35 cellular contexts compared by ENCODE assay signal in genomic region chr15:35843453-35843852, GRCh38.
"Had no signal": no experiment of that assay in that cellular context is flagged by ENCODE, and none has a peak within 500 bp of the region (broad histone marks: within the 10 kb centered on the region; RNA-seq: fewer than 3 reads in every experiment).

No MANE protein-coding gene starts in this region.

- H3K9me3 Mint-ChIP-seq: activated B cell treated with CpG ODN at 0.5 μM for 24 hours; activated CD4-positive, alpha-beta memory T cell treated with anti-CD3 and anti-CD28 coated beads for 36 hours; activated CD4-positive, alpha-beta T cell treated with anti-CD3 and anti-CD28 coated beads, Interleukin-2, amount 10 ng/mL, durations not matched to agents 24 days and 14 days; activated CD8-positive, alpha-beta T cell treated with anti-CD3 and anti-CD28 coated beads for 36 hours; activated naive CD4-positive, alpha-beta T cell treated with anti-CD3 and anti-CD28 coated beads for 36 hours; activated naive CD4-positive, alpha-beta T cell treated with anti-CD3 and anti-CD28 coated beads, Interleukin-2, amount 50 U/mL, for 72 hours; activated naive CD8-positive, alpha-beta T cell treated with anti-CD3 and anti-CD28 coated beads for 36 hours; activated T-cell treated with anti-CD3 and anti-CD28 coated beads, Interleukin-2, amount 50 U/mL, for 4 hours; activated T-cell treated with anti-CD3 and anti-CD28 coated beads, Interleukin-2, amount 50 U/mL, for 72 hours; activated T-helper 1 cell treated with anti-CD3 and anti-CD28 coated beads, Interleukin-12 subunit alpha, Interleukin-12 subunit beta, Interleukin-2, Interleukin-4 antibody, amounts not matched to agents 30 ng/mL and 10 ng/mL and 1 ng/mL, durations not matched to agents 14 hours and 24 hours and 36 hours; activated T-helper 17 cell treated with anti-CD3 and anti-CD28 coated beads, Interleukin-2, amount 50 U/mL, for 72 hours; T-helper 1 cell treated with Interleukin-12 subunit alpha and Interleukin-12 subunit beta and Interleukin-4 antibody, amounts not matched to agents 30 μg/mL and 1 μg/mL, for 36 hours; T-helper 2 cell treated with Interferon-gamma antibody and Interleukin-4, amounts not matched to agents 5 μg/mL and 100 μg/mL, for 36 hours had no signal

- H3K4me1 Mint-ChIP-seq: activated B cell treated with CpG ODN at 0.5 μM for 24 hours; activated CD4-positive, alpha-beta T cell treated with anti-CD3 and anti-CD28 coated beads, Interleukin-2, amount 10 ng/mL, durations not matched to agents 24 days and 14 days; activated naive CD8-positive, alpha-beta T cell treated with anti-CD3 and anti-CD28 coated beads for 36 hours; activated T-helper 17 cell treated with anti-CD3 and anti-CD28 coated beads, Interleukin-2, amount 50 U/mL, for 72 hours had no signal

- DNase-seq: activated B cell treated with CpG ODN at 0.5 μM for 24 hours; activated CD4-positive, alpha-beta memory T cell treated with anti-CD3 and anti-CD28 coated beads for 36 hours; activated CD4-positive, alpha-beta T cell treated with anti-CD3 and anti-CD28 coated beads for 4 hours; activated CD4-positive, alpha-beta T cell treated with anti-CD3 and anti-CD28 coated beads, Interleukin-2, amount 10 ng/mL, durations not matched to agents 24 days and 14 days; activated CD4-positive, alpha-beta T cell treated with anti-CD3 and anti-CD28 coated beads, Interleukin-2, amount 50 U/mL, for 1 hour; activated CD4-positive, alpha-beta T cell treated with anti-CD3 and anti-CD28 coated beads, Interleukin-2, amount 50 U/mL, for 4 hours; activated CD4-positive, CD25-positive, alpha-beta regulatory T cell treated with anti-CD3 and anti-CD28 coated beads, Interleukin-2, amount 50 U/mL, for 72 hours; activated CD8-positive, alpha-beta memory T cell treated with anti-CD3 and anti-CD28 coated beads, Interleukin-2, amount 50 U/mL, for 4 hours; activated CD8-positive, alpha-beta T cell treated with anti-CD3 and anti-CD28 coated beads for 36 hours; activated effector memory CD4-positive, alpha-beta T cell treated with anti-CD3 and anti-CD28 coated beads, Interleukin-2, amount 50 U/mL, for 16 hours; activated gamma-delta T cell treated with Interleukin-2 at 50 U/mL for 16 hours; activated naive CD4-positive, alpha-beta T cell; activated naive CD4-positive, alpha-beta T cell treated with anti-CD3 and anti-CD28 coated beads for 36 hours; activated naive CD4-positive, alpha-beta T cell treated with anti-CD3 and anti-CD28 coated beads, Interleukin-2, amount 50 U/mL, for 16 hours; activated naive CD8-positive, alpha-beta T cell treated with anti-CD3 and anti-CD28 coated beads for 36 hours; activated T-cell treated with anti-CD3 and anti-CD28 coated beads for 4 hours; activated T-cell treated with anti-CD3 and anti-CD28 coated beads, Interleukin-2, amount 50 U/mL, for 1 hour; activated T-cell treated with anti-CD3 and anti-CD28 coated beads, Interleukin-2, amount 50 U/mL, for 4 hours; activated T-cell treated with anti-CD3 and anti-CD28 coated beads, Interleukin-2, amount 50 U/mL, for 72 hours; amniotic stem cell; aorta; body of pancreas; brain microvascular endothelial cell; central memory CD4-positive, alpha-beta T cell; T-helper 1 cell; T-helper 2 cell; T-helper 9 cell had no signal

- H3K27me3 ChIP-seq: adrenal gland, body of pancreas, brain microvascular endothelial cell, breast epithelium had no signal

- H3K9me3 ChIP-seq: body of pancreas, breast epithelium had no signal

- H3K27me3 Mint-ChIP-seq: activated B cell treated with CpG ODN at 0.5 μM for 24 hours; activated CD4-positive, alpha-beta T cell treated with anti-CD3 and anti-CD28 coated beads, Interleukin-2, amount 10 ng/mL, durations not matched to agents 24 days and 14 days; activated CD8-positive, alpha-beta T cell treated with anti-CD3 and anti-CD28 coated beads for 36 hours had no signal

- H3K4me3 Mint-ChIP-seq: activated B cell treated with CpG ODN at 0.5 μM for 24 hours; activated CD4-positive, alpha-beta memory T cell treated with anti-CD3 and anti-CD28 coated beads for 36 hours; activated CD4-positive, alpha-beta T cell treated with anti-CD3 and anti-CD28 coated beads, Interleukin-2, amount 10 ng/mL, durations not matched to agents 24 days and 14 days; activated CD8-positive, alpha-beta T cell treated with anti-CD3 and anti-CD28 coated beads for 36 hours; activated naive CD4-positive, alpha-beta T cell treated with anti-CD3 and anti-CD28 coated beads for 36 hours; activated naive CD8-positive, alpha-beta T cell treated with anti-CD3 and anti-CD28 coated beads for 36 hours; activated T-cell treated with anti-CD3 and anti-CD28 coated beads, Interleukin-2, amount 50 U/mL, for 4 hours; activated T-cell treated with anti-CD3 and anti-CD28 coated beads, Interleukin-2, amount 50 U/mL, for 72 hours; activated T-helper 1 cell treated with anti-CD3 and anti-CD28 coated beads, Interleukin-12 subunit alpha, Interleukin-12 subunit beta, Interleukin-2, Interleukin-4 antibody, amounts not matched to agents 30 ng/mL and 10 ng/mL and 1 ng/mL, durations not matched to agents 14 hours and 24 hours and 36 hours; activated T-helper 17 cell treated with anti-CD3 and anti-CD28 coated beads, Interleukin-2, amount 50 U/mL, for 72 hours; T-helper 1 cell treated with Interleukin-12 subunit alpha and Interleukin-12 subunit beta and Interleukin-4 antibody, amounts not matched to agents 30 μg/mL and 1 μg/mL, for 36 hours; T-helper 2 cell treated with Interferon-gamma antibody and Interleukin-4, amounts not matched to agents 5 μg/mL and 100 μg/mL, for 36 hours had no signal

- H3K36me3 Mint-ChIP-seq: activated CD4-positive, alpha-beta memory T cell treated with anti-CD3 and anti-CD28 coated beads for 36 hours; activated naive CD4-positive, alpha-beta T cell treated with anti-CD3 and anti-CD28 coated beads, Interleukin-2, amount 50 U/mL, for 72 hours; activated naive CD8-positive, alpha-beta T cell treated with anti-CD3 and anti-CD28 coated beads for 36 hours had no signal

- H3K36me3 ChIP-seq: adrenal gland, brain microvascular endothelial cell, breast epithelium had no signal

- H3K4me3 ChIP-seq: adrenal gland, body of pancreas, breast epithelium had no signal

- ATAC-seq: activated CD8-positive, alpha-beta T cell treated with anti-CD3 and anti-CD28 coated beads for 36 hours; activated naive CD4-positive, alpha-beta T cell treated with anti-CD3 and anti-CD28 coated beads, Interleukin-2, amount 50 U/mL, for 72 hours; activated T-cell treated with anti-CD3 and anti-CD28 coated beads, Interleukin-2, amount 50 U/mL, for 4 hours; activated T-cell treated with anti-CD3 and anti-CD28 coated beads, Interleukin-2, amount 50 U/mL, for 72 hours; activated T-helper 17 cell treated with anti-CD3 and anti-CD28 coated beads, Interleukin-2, amount 50 U/mL, for 72 hours; body of pancreas had no signal

- H3K27ac Mint-ChIP-seq: activated B cell treated with CpG ODN at 0.5 μM for 24 hours; activated CD4-positive, alpha-beta memory T cell treated with anti-CD3 and anti-CD28 coated beads for 36 hours; activated CD4-positive, alpha-beta T cell treated with anti-CD3 and anti-CD28 coated beads, Interleukin-2, amount 10 ng/mL, durations not matched to agents 24 days and 14 days; activated CD8-positive, alpha-beta T cell treated with anti-CD3 and anti-CD28 coated beads for 36 hours; activated naive CD4-positive, alpha-beta T cell treated with anti-CD3 and anti-CD28 coated beads for 36 hours; activated naive CD4-positive, alpha-beta T cell treated with anti-CD3 and anti-CD28 coated beads, Interleukin-2, amount 50 U/mL, for 72 hours; activated naive CD8-positive, alpha-beta T cell treated with anti-CD3 and anti-CD28 coated beads for 36 hours; activated T-cell treated with anti-CD3 and anti-CD28 coated beads, Interleukin-2, amount 50 U/mL, for 72 hours; activated T-helper 1 cell treated with anti-CD3 and anti-CD28 coated beads, Interleukin-12 subunit alpha, Interleukin-12 subunit beta, Interleukin-2, Interleukin-4 antibody, amounts not matched to agents 30 ng/mL and 10 ng/mL and 1 ng/mL, durations not matched to agents 14 hours and 24 hours and 36 hours; activated T-helper 17 cell treated with anti-CD3 and anti-CD28 coated beads, Interleukin-2, amount 50 U/mL, for 72 hours; T-helper 1 cell treated with Interleukin-12 subunit alpha and Interleukin-12 subunit beta and Interleukin-4 antibody, amounts not matched to agents 30 μg/mL and 1 μg/mL, for 36 hours; T-helper 2 cell treated with Interferon-gamma antibody and Interleukin-4, amounts not matched to agents 5 μg/mL and 100 μg/mL, for 36 hours had no signal

- H3K27ac ChIP-seq: adrenal gland, body of pancreas, brain microvascular endothelial cell, breast epithelium, VCaP had no signal

- H3K4me1 ChIP-seq: adrenal gland, body of pancreas, breast epithelium had no signal
